Comparison of ENCODE assay signal across 8 cellular contexts in genomic region chr1:110212165-110213142, GRCh38. TPM values are rescaled to one million over a fixed set of nuclear protein-coding genes. Genes with fewer than 3 reads are reported as not detected.
DNase-seq lines count a peak whose midpoint lies in the region; ATAC-seq, FAIRE-seq and TF ChIP-seq lines count a peak whose summit lies in the region.

No MANE protein-coding gene starts in this region.

- 41% methylated on average over 21 of the region's 21 CpGs for WGBS in right cardiac atrium
- WGBS in lung, 2 donors, result 40 to 41% methylated on average over 19 to 21 of the region's 21 CpGs

- FAIRE-seq in D721Med (lab: Jason Lieb, UNC), result no peak

- no peak for TF ChIP-seq POLR2A in uterus (IDR thresholded peaks at IDR 0.05)

- H3K27ac Mint-ChIP-seq in activated naive CD8-positive, alpha-beta T cell treated with anti-CD3 and anti-CD28 coated beads, Interleukin-2, amount 50 U/mL, for 24 hours, result peak overlapping the region; percentile 80

- H3K4me3 Mint-ChIP-seq in activated naive CD8-positive, alpha-beta T cell treated with anti-CD3 and anti-CD28 coated beads, Interleukin-2, amount 50 U/mL, for 24 hours, result peak overlapping the region; percentile 80

- no peak overlapping the region for H3K27ac ChIP-seq in right cardiac atrium (ENCODE audit: low read length)
- H3K27ac ChIP-seq in lung (ENCODE audit: low read depth in 1 of 2, low read length in 1 of 2), result peak overlapping the region in 1 of 2 donors; percentile 23
- peak overlapping the region; percentile 87 to 91 for H3K27ac ChIP-seq in uterus

- H3K27me3 Mint-ChIP-seq in activated naive CD8-positive, alpha-beta T cell treated with anti-CD3 and anti-CD28 coated beads, Interleukin-2, amount 50 U/mL, for 24 hours, result peaks cover 4% of the 10 kb centered on the region

- DNase-seq in right cardiac atrium (no peak), left ventricle myocardium superior (no peak), lung (ENCODE audit: low spot score) (peak; percentile 35), uterus (peak; percentile 39 to 45), iPS-NIHi7 (ENCODE audit: extremely low spot score) (no peak), D721Med (ENCODE audit: insufficient read length, low spot score) (no peak), iPS-NIHi11 (ENCODE audit: low spot score) (no peak)
- DNase-seq in activated naive CD8-positive, alpha-beta T cell treated with anti-CD3 and anti-CD28 coated beads, Interleukin-2, amount 50 U/mL, for 24 hours, result peak; percentile 17

- H3K9me3 Mint-ChIP-seq in activated naive CD8-positive, alpha-beta T cell treated with anti-CD3 and anti-CD28 coated beads, Interleukin-2, amount 50 U/mL, for 24 hours, result no peaks in the 10 kb centered on the region

- no peaks in the 10 kb centered on the region for H3K27me3 ChIP-seq in right cardiac atrium (ENCODE audit: control insufficient read depth, insufficient read depth)
- H3K27me3 ChIP-seq in lung (ENCODE audit: control insufficient read depth, insufficient read depth), result no peaks in the 10 kb centered on the region
- H3K27me3 ChIP-seq in uterus, result no peaks in the 10 kb centered on the region

- intact Hi-C loops in right cardiac atrium (cut with DNase I), result no loop called here
- intact Hi-C loops in left ventricle myocardium superior (cut with micrococcal nuclease), result no loop called here
- intact Hi-C loops in uterus (cut with DNase I; ENCODE audit: low total_unique reads), result no loop called here

- H3K4me1 ChIP-seq in right cardiac atrium (ENCODE audit: control insufficient read depth, insufficient read depth, low read length), result peaks cover 4% of the 10 kb centered on the region
- H3K4me1 ChIP-seq in lung (ENCODE audit: control insufficient read depth in 2 of 2, insufficient read depth in 2 of 2, low read length in 2 of 2), result peaks cover 0 to 12% of the 10 kb centered on the region in 2 donors
- H3K4me1 ChIP-seq in uterus, result peaks cover 0 to 8% of the 10 kb centered on the region in 2 donors

- no peak for ATAC-seq in right cardiac atrium
- ATAC-seq in left ventricle myocardium superior, result no peak
- no peak for ATAC-seq in activated naive CD8-positive, alpha-beta T cell treated with anti-CD3 and anti-CD28 coated beads, Interleukin-2, amount 50 U/mL, for 24 hours
- no peak for ATAC-seq in lung (ENCODE audit: insufficient read depth, low FRiP score)

- peaks cover 0 to under 1% of the 10 kb centered on the region in 2 donors for H3K36me3 ChIP-seq in lung (ENCODE audit: control insufficient read depth in 2 of 2, insufficient read depth in 2 of 2, low read length in 2 of 2)
- no peaks in the 10 kb centered on the region for H3K36me3 ChIP-seq in uterus

- H3K4me3 ChIP-seq in right cardiac atrium (ENCODE audit: low read length), result peak overlapping the region; percentile 65
- H3K4me3 ChIP-seq in lung, result peak overlapping the region; percentile 70
- H3K4me3 ChIP-seq in uterus, result peak overlapping the region in 1 of 2 donors; percentile 79

- peaks cover 62% of the 10 kb centered on the region for H3K4me1 Mint-ChIP-seq in activated naive CD8-positive, alpha-beta T cell treated with anti-CD3 and anti-CD28 coated beads, Interleukin-2, amount 50 U/mL, for 24 hours

- TF ChIP-seq CTCF in lung (IDR thresholded peaks at IDR 0.05; ENCODE audit: control extremely low read depth, extremely low read depth), result no peak
- peak in 1 of 4 experiments; percentile 9 for TF ChIP-seq CTCF in uterus (IDR thresholded peaks at IDR 0.05)
- no peak for TF ChIP-seq CTCF in D721Med (IDR thresholded peaks at IDR 0.05; ENCODE audit: insufficient read depth, missing control alignments)

- no peaks in the 10 kb centered on the region for H3K9me3 ChIP-seq in right cardiac atrium (ENCODE audit: control insufficient read depth, low read length)
- no peaks in the 10 kb centered on the region for H3K9me3 ChIP-seq in lung (ENCODE audit: control insufficient read depth in 2 of 2, insufficient read depth in 1 of 2, low read length in 1 of 2)
- no peaks in the 10 kb centered on the region for H3K9me3 ChIP-seq in uterus

- peaks cover 1% of the 10 kb centered on the region for H3K36me3 Mint-ChIP-seq in activated naive CD8-positive, alpha-beta T cell treated with anti-CD3 and anti-CD28 coated beads, Interleukin-2, amount 50 U/mL, for 24 hours (ENCODE audit: low read depth)

RNA-seq across cellular contexts. Expression of gene KCNC4, which starts 2.3 kb away (rescaled TPM):
- total RNA-seq in right cardiac atrium (1 to 10 TPM; 6.5 to 8.5 (median 7.0) TPM), left ventricle myocardium superior (4.7 TPM), lung (1 to 10 TPM; 3.8 to 9.2 TPM), uterus (10 to 100 TPM in 1 of 4 donors, 1 to 10 TPM in 3; 2.1 to 29.4 (median 3.9) TPM)
- polyA plus RNA-seq in right cardiac atrium (4.1 TPM), lung (1 to 10 TPM; 3.1 to 3.2 TPM)

Comparison
In these comparisons a context has a peak if more than half of its experiments do, and no peak if none do; other contexts are left out.
1. DNase-seq: peak in activated naive CD8-positive, alpha-beta T cell treated with anti-CD3 and anti-CD28 coated beads, Interleukin-2, amount 50 U/mL, for 24 hours (single experiment), lung (single experiment) and uterus (2 of 2); none in right cardiac atrium (0 of 3), left ventricle myocardium superior (single experiment), iPS-NIHi7 (single experiment), D721Med (single experiment) and iPS-NIHi11 (single experiment).